Comparison of ENCODE assay signal across 2 cellular contexts in the genomic region with DNA sequence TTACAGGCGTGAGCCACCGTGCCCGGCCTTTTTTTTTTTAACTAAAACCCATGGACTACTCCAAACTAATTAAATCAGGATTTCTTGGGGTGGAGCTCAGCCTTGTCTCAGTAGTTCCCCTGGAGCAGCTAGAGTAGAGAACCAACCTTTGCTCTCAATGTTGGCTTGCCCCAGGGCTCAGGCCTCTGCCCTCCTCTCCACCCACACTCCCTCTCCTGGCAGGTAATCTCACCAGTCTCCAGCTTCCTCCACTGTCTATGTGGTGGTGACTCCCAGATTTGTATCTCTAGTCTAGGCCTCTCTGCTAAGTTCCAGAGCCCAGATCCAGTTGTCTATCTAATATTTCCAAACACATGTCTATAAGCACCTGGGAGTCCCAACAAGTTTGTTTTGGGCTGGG.
TF ChIP-seq lines count a peak whose summit lies in the region.

No MANE protein-coding gene starts in this region.

TF ChIP-seq in H1, 55 proteins besides CTCF, POLR2A, EP300 and RAD21:
- TF ChIP-seq ASH2L (IDR thresholded peaks at IDR 0.05; ENCODE audit: low read length) = no peak
- TF ChIP-seq, protein P1, sequence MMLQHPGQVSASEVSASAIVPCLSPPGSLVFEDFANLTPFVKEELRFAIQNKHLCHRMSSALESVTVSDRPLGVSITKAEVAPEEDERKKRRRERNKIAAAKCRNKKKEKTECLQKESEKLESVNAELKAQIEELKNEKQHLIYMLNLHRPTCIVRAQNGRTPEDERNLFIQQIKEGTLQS (IDR thresholded peaks at IDR 0.05; ENCODE audit: insufficient read depth, low read depth, low read length) = no peak

TF ChIP-seq in HEK293T, 16 proteins besides CTCF, POLR2A, EP300 and RAD21:
- TF ChIP-seq FOXA1 (IDR thresholded peaks at IDR 0.05) (no peak), HDGF (IDR thresholded peaks at IDR 0.05; ENCODE audit: borderline replicate concordance) (no peak), CTBP1 (IDR thresholded peaks at IDR 0.05; ENCODE audit: borderline replicate concordance) (no peak), LEF1 (IDR thresholded peaks at IDR 0.05; ENCODE audit: borderline replicate concordance) (no peak), BHLHE40 (IDR thresholded peaks at IDR 0.05; ENCODE audit: borderline replicate concordance) (no peak), SUZ12 (IDR thresholded peaks at IDR 0.05) (no peak)
